In genomic region chr9:93657331-93658111, GRCh38 we compare ENCODE assay signal across 20 cellular contexts.
A peak's percentile ranks its signal among the peaks of the same experiment; 100 is the strongest.
DNase-seq lines count a peak whose midpoint lies in the region; TF ChIP-seq lines count a peak whose summit lies in the region.
"Had no signal": no experiment of that assay in that cellular context is flagged by ENCODE, and none has a peak within 500 bp of the region (broad histone marks: within the 10 kb centered on the region; RNA-seq: fewer than 3 reads in every experiment).

No MANE protein-coding gene starts in this region.

- no peak overlapping the region for H2AFZ ChIP-seq in neuronal stem cell (ENCODE audit: low read length)
- H2AFZ ChIP-seq in H9 (ENCODE audit: low read length): no peak overlapping the region

- H2BK15ac ChIP-seq in neuronal stem cell (ENCODE audit: low read length) (no peak overlapping the region), H9 (ENCODE audit: low read depth, low read length) (no peak overlapping the region)

- no peaks in the 10 kb centered on the region for H3K23me2 ChIP-seq in H9 (ENCODE audit: insufficient read length, low read depth, low read length, poor library complexity, severe bottlenecking)

- H3K4me1 ChIP-seq in BE2C: no peaks in the 10 kb centered on the region
- no peaks in the 10 kb centered on the region for H3K4me1 ChIP-seq in HEK293 (ENCODE audit: control insufficient read depth, insufficient read depth, low read length)
- peaks cover 0 to 2% of the 10 kb centered on the region in 2 donors for H3K4me1 ChIP-seq in neuronal stem cell (ENCODE audit: control insufficient read depth in 2 of 2, insufficient read depth in 1 of 2, low read depth in 1 of 2, low read length in 2 of 2)
- H3K4me1 ChIP-seq in H9 (ENCODE audit: insufficient read depth, low read length): no peaks in the 10 kb centered on the region
- H3K4me1 ChIP-seq: uterus had no signal

- H3T11ph ChIP-seq in H9 (ENCODE audit: low read length): no peak overlapping the region

- H2BK20ac ChIP-seq in H9 (ENCODE audit: low read depth, low read length, poor library complexity, severe bottlenecking): no peak overlapping the region

- peak overlapping the region; percentile 66 for H3K14ac ChIP-seq in neuronal stem cell (ENCODE audit: low read length)
- H3K14ac ChIP-seq in H9 (ENCODE audit: insufficient read depth, low read length): no peak overlapping the region

- H3K4me1 Mint-ChIP-seq in glutamatergic neuron (ENCODE audit: low read depth, unreplicated experiment): no peaks in the 10 kb centered on the region
- no peaks in the 10 kb centered on the region for H3K4me1 Mint-ChIP-seq in H9
- H3K4me1 Mint-ChIP-seq: activated T-helper 17 cell treated with anti-CD3 and anti-CD28 coated beads, Interleukin-2, amount 50 U/mL, for 72 hours; stimulated activated naive CD8-positive, alpha-beta T cell treated with anti-CD3 and anti-CD28 coated beads, Interleukin-15, amount 100 ng/mL, for 72 hours had no signal

- no peak overlapping the region for H4K5ac ChIP-seq in H9 (ENCODE audit: insufficient read length, low read depth, low read length)

- H2BK12ac ChIP-seq in neuronal stem cell (ENCODE audit: low read length) (no peak overlapping the region), H9 (ENCODE audit: insufficient read length, low read depth, low read length) (no peak overlapping the region)

- no peak overlapping the region for H3K4me3 Mint-ChIP-seq in glutamatergic neuron (ENCODE audit: unreplicated experiment)
- no peak overlapping the region for H3K4me3 Mint-ChIP-seq in H9
- H3K4me3 Mint-ChIP-seq: activated T-helper 17 cell treated with anti-CD3 and anti-CD28 coated beads, Interleukin-2, amount 50 U/mL, for 72 hours; stimulated activated naive CD8-positive, alpha-beta T cell treated with anti-CD3 and anti-CD28 coated beads, Interleukin-15, amount 100 ng/mL, for 72 hours had no signal

- no peaks in the 10 kb centered on the region for H3K27me3 ChIP-seq in BE2C
- H3K27me3 ChIP-seq in neuronal stem cell (ENCODE audit: control insufficient read depth in 3 of 3, insufficient read depth in 3 of 3, low read depth in 1 of 3, low read length in 3 of 3): no peaks in the 10 kb centered on the region
- no peaks in the 10 kb centered on the region for H3K27me3 ChIP-seq in H9 (ENCODE audit: insufficient read depth, low read length)
- H3K27me3 ChIP-seq: uterus had no signal

- no peaks in the 10 kb centered on the region; the same call in 1 of the 2 replicates for H3K36me3 ChIP-seq in BE2C
- H3K36me3 ChIP-seq in HEK293 (ENCODE audit: control insufficient read depth in 2 of 2, insufficient read depth in 1 of 2, low read length in 2 of 2): peaks cover 0 to 69% of the 10 kb centered on the region in 2 experiments; a peak in 2 of 3 replicates
- peaks cover 13 to 92% of the 10 kb centered on the region in 2 donors for H3K36me3 ChIP-seq in neuronal stem cell (replicated peaks in 1 of 2; ENCODE audit: control insufficient read depth in 2 of 2, insufficient read depth in 2 of 2, low read length in 2 of 2)
- H3K36me3 ChIP-seq: uterus had no signal

- H3K79me2 ChIP-seq in H9 (ENCODE audit: insufficient read depth, low read length): no peaks in the 10 kb centered on the region

- H3K27me3 Mint-ChIP-seq in glutamatergic neuron (ENCODE audit: unreplicated experiment) (no peaks in the 10 kb centered on the region), H9 (ENCODE audit: low read depth) (no peaks in the 10 kb centered on the region)
- H3K27me3 Mint-ChIP-seq: activated T-helper 17 cell treated with anti-CD3 and anti-CD28 coated beads, Interleukin-2, amount 50 U/mL, for 72 hours; stimulated activated naive CD8-positive, alpha-beta T cell treated with anti-CD3 and anti-CD28 coated beads, Interleukin-15, amount 100 ng/mL, for 72 hours had no signal

- H4K20me1 ChIP-seq in H9 (ENCODE audit: control insufficient read depth, insufficient read depth, insufficient read length): no peaks in the 10 kb centered on the region

- POLR2A ChIA-PET in HEK293 (lab: Yijun Ruan, JAX): no interaction called here

- H3K9ac ChIP-seq in neuronal stem cell (ENCODE audit: low read depth, low read length, poor library complexity) (peak overlapping the region; percentile 30), H9 (ENCODE audit: extremely low read depth, insufficient read length, low read length) (no peak overlapping the region)

- DNase-seq in BE2C (peak; percentile 5), glutamatergic neuron (peak; percentile 8), neuronal stem cell (ENCODE audit: low spot score) (no peak), H9 (no peak), OCI-M2 (lab: John Stamatoyannopoulos, UW; ENCODE audit: unreplicated experiment) (no peak), GF-D8 (lab: John Stamatoyannopoulos, UW) (no peak), SKM-1 (lab: John Stamatoyannopoulos, UW; ENCODE audit: unreplicated experiment) (no peak)
- DNase-seq: EL; GOT3; hypothalamus; midbrain; NCI-H1694; NCI-H226; NK-92 treated with Interleukin-12 subunit alpha and Interleukin-12 subunit beta, amount 100 ng/mL, for 24 hours; stimulated activated CD4-positive, alpha-beta T cell treated with anti-CD3 and anti-CD28 coated beads, Interleukin-1b, Interleukin-23, amount 100 ng/mL, for 48 hours; stimulated activated naive CD8-positive, alpha-beta T cell treated with anti-CD3 and anti-CD28 coated beads, Interleukin-15, amount 100 ng/mL, for 72 hours; uterus had no signal

- H2AK5ac ChIP-seq in neuronal stem cell (ENCODE audit: low read depth, low read length) (no peak overlapping the region), H9 (ENCODE audit: insufficient read length, low read length) (no peak overlapping the region)

- H4K91ac ChIP-seq in neuronal stem cell (ENCODE audit: low read depth, low read length, poor library complexity) (no peak overlapping the region), H9 (ENCODE audit: insufficient read length, low read depth, low read length) (no peak overlapping the region)

- no CpG with 5 or more reads among the region's 8 CpGs for WGBS in neuronal stem cell (ENCODE audit: extremely low coverage in 2 of 2, insufficient read length in 2 of 2, insufficient replicate concordance in 1 of 2), 2 donors
- WGBS in H9 (ENCODE audit: extremely low coverage, insufficient read length, low lambda C conversion rate): no CpG with 5 or more reads among the region's 8 CpGs

- no peak overlapping the region for H2BK5ac ChIP-seq in neuronal stem cell (ENCODE audit: low read length)
- H2BK5ac ChIP-seq in H9 (ENCODE audit: insufficient read length, low read length): no peak overlapping the region

- H3K9me3 ChIP-seq in BE2C (no peaks in the 10 kb centered on the region), HEK293 (ENCODE audit: control insufficient read depth, insufficient read depth, low read depth, low read length) (no peaks in the 10 kb centered on the region), neuronal stem cell (replicated peaks in 1 of 2; ENCODE audit: control insufficient read depth in 2 of 2, insufficient read depth in 1 of 2, low read depth in 1 of 2, low read length in 2 of 2) (peaks cover 0 to 2% of the 10 kb centered on the region in 2 donors), H9 (ENCODE audit: control insufficient read depth, low read depth, low read length) (no peaks in the 10 kb centered on the region)
- H3K9me3 ChIP-seq: uterus had no signal

- CTCF ChIA-PET in HEK293 (lab: Yijun Ruan, JAX): interaction anchor here (0.7 kb wide), 1 partner anchor 19 kb away, joined by 4 read pairs; no protein-coding TSS in a partner anchor

- H3K9me3 Mint-ChIP-seq in glutamatergic neuron (ENCODE audit: unreplicated experiment) (peaks cover 2% of the 10 kb centered on the region), H9 (no peaks in the 10 kb centered on the region)
- H3K9me3 Mint-ChIP-seq: activated T-helper 17 cell treated with anti-CD3 and anti-CD28 coated beads, Interleukin-2, amount 50 U/mL, for 72 hours; stimulated activated naive CD8-positive, alpha-beta T cell treated with anti-CD3 and anti-CD28 coated beads, Interleukin-15, amount 100 ng/mL, for 72 hours had no signal

- H3K4me2 ChIP-seq in neuronal stem cell (ENCODE audit: insufficient read depth, low read length, poor library complexity, severe bottlenecking): no peak overlapping the region
- H3K4me2 ChIP-seq in H9 (ENCODE audit: insufficient read depth, insufficient read length, low read length): no peak overlapping the region

- H3K18ac ChIP-seq in neuronal stem cell (ENCODE audit: low read length) (peak overlapping the region; percentile 57), H9 (ENCODE audit: insufficient read length, low read depth, low read length) (no peak overlapping the region)

- H3K4me3 ChIP-seq in BE2C (ENCODE audit: low read depth, low read length) (no peak overlapping the region), HEK293 (ENCODE audit: low read depth, low read length) (no peak overlapping the region), neuronal stem cell (ENCODE audit: low read length in 2 of 2) (peak overlapping the region in 1 of 2 donors; percentile 9)
- H3K4me3 ChIP-seq: uterus had no signal

- H2BK120ac ChIP-seq in neuronal stem cell (ENCODE audit: low read depth, low read length) (no peak overlapping the region), H9 (ENCODE audit: low read depth, low read length, poor library complexity, severe bottlenecking) (no peak overlapping the region)

- no peak overlapping the region for H3K4ac ChIP-seq in neuronal stem cell (ENCODE audit: low read length)
- no peak overlapping the region for H3K4ac ChIP-seq in H9 (ENCODE audit: low read depth, low read length)

- TF ChIP-seq CTCF in BE2C (IDR thresholded peaks at IDR 0.05; ENCODE audit: low read depth, low read length) (no peak), HEK293 (tag by site-specific recombination; IDR thresholded peaks at IDR 0.05) (no peak), glutamatergic neuron (IDR thresholded peaks at IDR 0.05; ENCODE audit: partially characterized antibody, unreplicated experiment) (no peak), H9 (conservative IDR thresholded peaks at IDR 0.05) (no peak)

- H3K36me3 Mint-ChIP-seq in glutamatergic neuron (ENCODE audit: unreplicated experiment): peaks cover 7% of the 10 kb centered on the region
- peaks cover 6 to 21% (median 9%) of the 10 kb centered on the region in 3 experiments; a peak in 6 of 7 replicates for H3K36me3 Mint-ChIP-seq in H9 (ENCODE audit: insufficient read depth in 1 of 3, low read depth in 3 of 3)

- H3K23ac ChIP-seq in neuronal stem cell (ENCODE audit: low read depth, low read length, poor library complexity): no peak overlapping the region
- no peak overlapping the region for H3K23ac ChIP-seq in H9 (ENCODE audit: insufficient read length, low read depth, low read length)

- no peak overlapping the region for H4K8ac ChIP-seq in neuronal stem cell (ENCODE audit: low read depth, low read length)
- no peak overlapping the region for H4K8ac ChIP-seq in H9 (replicated peaks; ENCODE audit: insufficient read length, low read depth, low read length)

- no peak overlapping the region for H3K27ac ChIP-seq in HEK293 (ENCODE audit: extremely low read depth, low read depth, low read length)
- no peak overlapping the region for H3K27ac ChIP-seq in neuronal stem cell (replicated peaks; ENCODE audit: low read length)
- H3K27ac ChIP-seq in H9 (ENCODE audit: insufficient read length, low read depth, low read length): no peak overlapping the region
- H3K27ac ChIP-seq: RWPE1, uterus had no signal

- no peak overlapping the region for H3K56ac ChIP-seq in H9 (ENCODE audit: insufficient read length, low read depth, low read length)

- no peak overlapping the region for H3K27ac Mint-ChIP-seq in glutamatergic neuron (ENCODE audit: unreplicated experiment)
- peak overlapping the region in 1 of 3 experiments; percentile 96; a peak in 2 of 7 replicates for H3K27ac Mint-ChIP-seq in H9
- H3K27ac Mint-ChIP-seq: activated T-helper 17 cell treated with anti-CD3 and anti-CD28 coated beads, Interleukin-2, amount 50 U/mL, for 72 hours had no signal

- H3K79me1 ChIP-seq in neuronal stem cell (ENCODE audit: low read depth, low read length) (peaks cover 2% of the 10 kb centered on the region), H9 (ENCODE audit: insufficient read depth, low read depth, low read length, poor library complexity, severe bottlenecking) (no peaks in the 10 kb centered on the region)

Comparison
In these comparisons a context has a peak if more than half of its experiments do, and no peak if none do; other contexts are left out.
1. DNase-seq: peak in BE2C (single experiment) and glutamatergic neuron (single experiment); none in neuronal stem cell (single experiment), H9 (single experiment), OCI-M2 (single experiment), GF-D8 (single experiment) and SKM-1 (single experiment).